In genomic region chr19:40347476-40348124, GRCh38 we compare ENCODE assay signal across 1 cellular context.
TF ChIP-seq lines count a peak whose summit lies in the region.

No MANE protein-coding gene starts in this region.

TF ChIP-seq in HepG2, 621 proteins besides CTCF, POLR2A, EP300 and RAD21:
- TF ChIP-seq CHD4 (IDR thresholded peaks at IDR 0.05; ENCODE audit: borderline replicate concordance, low read length): 0 out of 2 replicates have a peak, but pooled peaks have one; percentile 38
- TF ChIP-seq, protein P1, sequence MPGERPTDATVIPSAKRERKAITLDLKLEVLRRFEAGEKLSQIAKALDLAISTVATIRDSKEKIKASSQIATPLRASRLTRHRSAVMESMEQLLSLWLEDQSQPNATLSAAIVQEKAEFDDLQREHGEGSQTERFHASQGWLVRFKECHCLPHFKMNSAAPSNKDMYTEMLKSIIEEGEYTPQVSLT (CRISPR knock-in tag; IDR thresholded peaks at IDR 0.05; ENCODE audit: borderline replicate concordance, low read depth): no peak
TF ChIP-seq in HepG2: peak in this region for 1.
